ENCODE assay signal across 8 cellular contexts in genomic region chr3:46496745-46497555, GRCh38. TPM values are rescaled to one million over a fixed set of nuclear protein-coding genes. Genes with fewer than 3 reads are reported as not detected.
DNase-seq lines count a peak whose midpoint lies in the region; ATAC-seq, FAIRE-seq and TF ChIP-seq lines count a peak whose summit lies in the region.

No MANE protein-coding gene starts in this region.

- no peak overlapping the region for H2AFZ ChIP-seq in HepG2 (ENCODE audit: low read length)

- no peaks in the 10 kb centered on the region for H3K9me3 Mint-ChIP-seq in CD8-positive, alpha-beta T cell

- no TSS peak for BruUV-seq in HepG2 (replicated peaks; lab: Mats Ljungman, UMichigan)

- H3K36me3 Mint-ChIP-seq in CD8-positive, alpha-beta T cell: no peaks in the 10 kb centered on the region

- no peak overlapping the region for H3K4me3 Mint-ChIP-seq in CD8-positive, alpha-beta T cell

- no peak overlapping the region for H3K9ac ChIP-seq in HepG2 (ENCODE audit: insufficient read depth, low read depth, low read length)

- no peak for TF ChIP-seq EP300 in HepG2 (IDR thresholded peaks at IDR 0.05; ENCODE audit: low read depth in 2 of 2, low read length in 2 of 2)
- TF ChIP-seq EP300 in HepG2 (CRISPR knock-in tag; IDR thresholded peaks at IDR 0.05; ENCODE audit: borderline replicate concordance): no peak

- WGBS in HepG2 (ENCODE audit: low lambda C conversion rate): 13% methylated on average over 8 of the region's 9 CpGs

- H3K4me3 ChIP-seq in CD8-positive, alpha-beta T cell (ENCODE audit: low read depth, low read length): no peak overlapping the region
- H3K4me3 ChIP-seq in HepG2 (replicated peaks in 1 of 3; ENCODE audit: insufficient read depth in 1 of 3, low read depth in 2 of 3, low read length in 3 of 3): no peak overlapping the region

- in situ Hi-C loops in HepG2 (cut with HindIII; ENCODE audit: extremely low pct_ligation_motif_present, low pct_unique_long_range_greater_than_20kb): no loop called here

- H3K27ac Mint-ChIP-seq in CD8-positive, alpha-beta T cell: no peak overlapping the region

- H3K27me3 ChIP-seq in CD8-positive, alpha-beta T cell (ENCODE audit: insufficient read depth, low read length): no peaks in the 10 kb centered on the region
- peaks cover 0 to 1% of the 10 kb centered on the region in 2 experiments; a peak in 1 of 5 replicates for H3K27me3 ChIP-seq in HepG2 (ENCODE audit: control insufficient read depth in 1 of 2, insufficient read depth in 2 of 2, low read length in 2 of 2)

- no peaks in the 10 kb centered on the region for H3K79me2 ChIP-seq in HepG2 (ENCODE audit: insufficient read depth, low read length)

- H4K20me1 ChIP-seq in HepG2 (ENCODE audit: insufficient read depth, low read length): 0 out of 2 replicates have a peak, but pooled peaks cover 3% of the 10 kb centered on the region

- TF ChIP-seq POLR2A in HepG2 (IDR thresholded peaks at IDR 0.05; ENCODE audit: insufficient read depth in 1 of 2, low read depth in 2 of 2, low read length in 2 of 2): no peak

- CTCF ChIA-PET in CD8-positive, alpha-beta T cell (lab: Charles Lee): interaction anchor here (0.6 to 4.8 kb wide), 19 partner anchors 8 to 133 kb away, joined by 3 to 62 read pairs (median 4); no protein-coding TSS in a partner anchor
- CTCF ChIA-PET in HepG2 (lab: Yijun Ruan, JAX; ENCODE audit: low intra/inter-chr PET ratio, low total read pairs): interaction anchor here (1.3 kb wide), 1 partner anchor 8 kb away, joined by 3 read pairs; no protein-coding TSS in a partner anchor

- intact Hi-C loops in CD8-positive, alpha-beta T cell (cut with DNase I, micrococcal nuclease): loop anchor here (1.0 to 2.0 kb wide), 2 partner anchors 61 to 62 kb away; no protein-coding TSS in a partner anchor
- intact Hi-C loops in HepG2 (cut with micrococcal nuclease; ENCODE audit: unreplicated experiment): no loop called here

- POLR2A ChIA-PET in CD8-positive, alpha-beta T cell (lab: Charles Lee): interaction anchor here (0.6 kb wide), 1 partner anchor 42 kb away, joined by 4 read pairs; no protein-coding TSS in a partner anchor
- POLR2A ChIA-PET in HepG2 (lab: Yijun Ruan, JAX): no interaction called here

- H3K9me3 ChIP-seq in CD8-positive, alpha-beta T cell (ENCODE audit: low read length): no peaks in the 10 kb centered on the region
- H3K9me3 ChIP-seq in HepG2 (ENCODE audit: low read length): no peaks in the 10 kb centered on the region

- TF ChIP-seq CTCF in CD8-positive, alpha-beta T cell (IDR thresholded peaks at IDR 0.05): peak; percentile 50
- TF ChIP-seq CTCF in HepG2 (CRISPR knock-in tag; IDR thresholded peaks at IDR 0.05): peak; percentile 30; the same call in 1 of the 2 replicates

- TF ChIP-seq RAD21 in HepG2 (CRISPR knock-in tag; IDR thresholded peaks at IDR 0.05): no peak

- H3K4me1 ChIP-seq in CD8-positive, alpha-beta T cell (ENCODE audit: insufficient read depth, low read length): no peaks in the 10 kb centered on the region
- H3K4me1 ChIP-seq in HepG2 (ENCODE audit: insufficient read depth, low read length): peaks cover 13% of the 10 kb centered on the region

- H3K27ac ChIP-seq in CD8-positive, alpha-beta T cell (ENCODE audit: low read depth, low read length): no peak overlapping the region
- H3K27ac ChIP-seq in HepG2 (ENCODE audit: extremely low read length, insufficient read depth, low read length): no peak overlapping the region

- FAIRE-seq in HepG2 (lab: Jason Lieb, UNC) (no peak), urothelium cell line (lab: Jason Lieb, UNC) (no peak)

- DNase-seq in CD8-positive, alpha-beta T cell: peak; percentile 20 to 71 (median 56)
- peak; percentile 24 to 41 for DNase-seq in Kasumi-1 (lab: John Stamatoyannopoulos, UW)
- peak; percentile 28 for DNase-seq in activated T-cell treated with anti-CD3 and anti-CD28 coated beads for 4 hours
- DNase-seq in HepG2 (ENCODE audit: low spot score): no peak
- DNase-seq in urothelium cell line (ENCODE audit: low spot score): no peak
- DNase-seq in DMS153 treated with DMSO at 0.1 percent for 48 hours (lab: John Stamatoyannopoulos, UW; ENCODE audit: unreplicated experiment): no peak

- peak overlapping the region; percentile 34 for H3K4me2 ChIP-seq in HepG2 (ENCODE audit: low read depth, low read length)

- H3K27me3 Mint-ChIP-seq in CD8-positive, alpha-beta T cell (ENCODE audit: low read depth): no peaks in the 10 kb centered on the region

- H3K4me1 Mint-ChIP-seq in CD8-positive, alpha-beta T cell (ENCODE audit: low read depth): peaks cover 7% of the 10 kb centered on the region

- H3K36me3 ChIP-seq in CD8-positive, alpha-beta T cell (ENCODE audit: insufficient read depth, low read length): no peaks in the 10 kb centered on the region
- no peaks in the 10 kb centered on the region for H3K36me3 ChIP-seq in HepG2 (replicated peaks in 1 of 2; ENCODE audit: control insufficient read depth in 1 of 2, insufficient read depth in 2 of 2, low read length in 2 of 2)

- peak; percentile 61 for ATAC-seq in CD8-positive, alpha-beta T cell
- ATAC-seq in HepG2: peak; percentile 62
- ATAC-seq in HG02623 (IDR thresholded peaks at IDR 0.05; ENCODE audit: unreplicated experiment): no peak
- ATAC-seq in HG02678 (IDR thresholded peaks at IDR 0.05; ENCODE audit: unreplicated experiment): no peak

TF ChIP-seq in HepG2, 621 proteins besides CTCF, POLR2A, EP300 and RAD21 (continues in another document):
- TF ChIP-seq RBM39 (IDR thresholded peaks at IDR 0.05; ENCODE audit: low read depth, low read length, poor library complexity, severe bottlenecking) (no peak), CEBPG (CRISPR knock-in tag; IDR thresholded peaks at IDR 0.05) (peak; percentile 69), ZFP91 (CRISPR knock-in tag; IDR thresholded peaks at IDR 0.05; ENCODE audit: borderline replicate concordance) (0 out of 2 replicates have a peak, but pooled peaks have one; percentile 15)

RNA-seq across cellular contexts. Expression of gene RTP3, which starts 0.8 kb away (rescaled TPM):
- total RNA-seq in CD8-positive, alpha-beta T cell: not detected
- 0.09 TPM in 1 of 2 replicates, not detected in the other for total RNA-seq in HepG2 (2016; rRNA removed; fragmentation: Illumina TruSeq; extraction: Trizol)
- total RNA-seq in HepG2 (2016; cell fraction: cytosol; rRNA removed; fragmentation: Illumina TruSeq; extraction: Trizol; ENCODE audit: low read depth): not detected in 2 replicates
- total RNA-seq in HepG2 (2016; cell fraction: insoluble cytoplasmic fraction; rRNA removed; fragmentation: Illumina TruSeq; extraction: Trizol): not detected in 2 replicates
- not detected in 2 replicates for total RNA-seq in HepG2 (2016; cell fraction: membrane; rRNA removed; fragmentation: Illumina TruSeq; extraction: Trizol)
- not detected in 2 replicates for total RNA-seq in HepG2 (2016; cell fraction: nucleus; rRNA removed; fragmentation: Illumina TruSeq; extraction: Trizol)
- polyA plus RNA-seq in HepG2 (2011; rRNA removed): not detected in 2 replicates
- 0.05 and 0.06 TPM in 2 replicates for polyA plus RNA-seq in HepG2 (2011; cell fraction: cytosol; rRNA removed)
- not detected in 2 replicates for polyA plus RNA-seq in HepG2 (2011; cell fraction: nucleus; rRNA removed)
- 0.13 TPM in 1 of 2 replicates, not detected in the other for polyA plus RNA-seq in HepG2 (2012)
- polyA plus RNA-seq in HepG2 (2016; cell fraction: cytosol; fragmentation: Illumina TruSeq; extraction: Trizol; ENCODE audit: low read depth): not detected in 2 replicates
- not detected in 2 replicates for polyA plus RNA-seq in HepG2 (2016; cell fraction: insoluble cytoplasmic fraction; fragmentation: Illumina TruSeq; extraction: Trizol; ENCODE audit: low read depth)
- not detected in 2 replicates for polyA plus RNA-seq in HepG2 (2016; cell fraction: membrane; fragmentation: Illumina TruSeq; extraction: Trizol; ENCODE audit: low read depth)
- polyA plus RNA-seq in HepG2 (2016; cell fraction: nucleus; fragmentation: Illumina TruSeq; extraction: Trizol; ENCODE audit: insufficient read depth, low read depth): not detected in 2 replicates
- not detected in 2 replicates for polyA minus RNA-seq in HepG2 (2011; rRNA and poly(A)+ RNA removed; ENCODE audit: low replicate concordance)
- not detected in 2 replicates for polyA minus RNA-seq in HepG2 (2011; cell fraction: cytosol; rRNA and poly(A)+ RNA removed)
- not detected in 2 replicates for polyA minus RNA-seq in HepG2 (2011; cell fraction: nucleus; rRNA and poly(A)+ RNA removed)

RNA-seq across cellular contexts. Expression of gene LTF, which starts 32.2 kb away (rescaled TPM):
- total RNA-seq in CD8-positive, alpha-beta T cell: not detected
- total RNA-seq in HepG2 (2016; rRNA removed; fragmentation: Illumina TruSeq; extraction: Trizol): not detected in 2 replicates
- total RNA-seq in HepG2 (2016; cell fraction: cytosol; rRNA removed; fragmentation: Illumina TruSeq; extraction: Trizol; ENCODE audit: low read depth): not detected in 2 replicates
- not detected in 2 replicates for total RNA-seq in HepG2 (2016; cell fraction: insoluble cytoplasmic fraction; rRNA removed; fragmentation: Illumina TruSeq; extraction: Trizol)
- not detected in 2 replicates for total RNA-seq in HepG2 (2016; cell fraction: membrane; rRNA removed; fragmentation: Illumina TruSeq; extraction: Trizol)
- not detected in 2 replicates for total RNA-seq in HepG2 (2016; cell fraction: nucleus; rRNA removed; fragmentation: Illumina TruSeq; extraction: Trizol)
- not detected in 2 replicates for polyA plus RNA-seq in HepG2 (2011; rRNA removed)
- polyA plus RNA-seq in HepG2 (2011; cell fraction: cytosol; rRNA removed): not detected in 2 replicates
- not detected in 2 replicates for polyA plus RNA-seq in HepG2 (2011; cell fraction: nucleus; rRNA removed)
- not detected in 2 replicates for polyA plus RNA-seq in HepG2 (2012)
- polyA plus RNA-seq in HepG2 (2016; cell fraction: cytosol; fragmentation: Illumina TruSeq; extraction: Trizol; ENCODE audit: low read depth): not detected in 2 replicates
- not detected in 2 replicates for polyA plus RNA-seq in HepG2 (2016; cell fraction: insoluble cytoplasmic fraction; fragmentation: Illumina TruSeq; extraction: Trizol; ENCODE audit: low read depth)
- polyA plus RNA-seq in HepG2 (2016; cell fraction: membrane; fragmentation: Illumina TruSeq; extraction: Trizol; ENCODE audit: low read depth): not detected in 2 replicates
- not detected in 2 replicates for polyA plus RNA-seq in HepG2 (2016; cell fraction: nucleus; fragmentation: Illumina TruSeq; extraction: Trizol; ENCODE audit: insufficient read depth, low read depth)
- not detected in 2 replicates for polyA minus RNA-seq in HepG2 (2011; rRNA and poly(A)+ RNA removed; ENCODE audit: low replicate concordance)
- not detected in 2 replicates for polyA minus RNA-seq in HepG2 (2011; cell fraction: cytosol; rRNA and poly(A)+ RNA removed)
- not detected in 2 replicates for polyA minus RNA-seq in HepG2 (2011; cell fraction: nucleus; rRNA and poly(A)+ RNA removed)

Comparison
In these comparisons a context has a peak if more than half of its experiments do, and no peak if none do; other contexts are left out.
1. ATAC-seq: peak in CD8-positive, alpha-beta T cell (single experiment) and HepG2 (single experiment); none in HG02623 (single experiment) and HG02678 (single experiment).
2. DNase-seq: peak in CD8-positive, alpha-beta T cell (7 of 7), Kasumi-1 (2 of 2) and activated T-cell treated with anti-CD3 and anti-CD28 coated beads for 4 hours (single experiment); none in HepG2 (single experiment), urothelium cell line (single experiment) and DMS153 treated with DMSO at 0.1 percent for 48 hours (single experiment).